In genomic region chr3:181844227-181844626, GRCh38 we compare ENCODE assay signal across 1 cellular context.
TF ChIP-seq lines count a peak whose summit lies in the region.

No MANE protein-coding gene starts in this region.

TF ChIP-seq in WTC11, 78 proteins besides CTCF, POLR2A, EP300 and RAD21 (continued from another document):
- TF ChIP-seq ATF6 (CRISPR knock-in tag; IDR thresholded peaks at IDR 0.05): no peak
- no peak for TF ChIP-seq ZSCAN18 (CRISPR knock-in tag; IDR thresholded peaks at IDR 0.05)
